10 cellular contexts compared by ENCODE assay signal in the genomic region with DNA sequence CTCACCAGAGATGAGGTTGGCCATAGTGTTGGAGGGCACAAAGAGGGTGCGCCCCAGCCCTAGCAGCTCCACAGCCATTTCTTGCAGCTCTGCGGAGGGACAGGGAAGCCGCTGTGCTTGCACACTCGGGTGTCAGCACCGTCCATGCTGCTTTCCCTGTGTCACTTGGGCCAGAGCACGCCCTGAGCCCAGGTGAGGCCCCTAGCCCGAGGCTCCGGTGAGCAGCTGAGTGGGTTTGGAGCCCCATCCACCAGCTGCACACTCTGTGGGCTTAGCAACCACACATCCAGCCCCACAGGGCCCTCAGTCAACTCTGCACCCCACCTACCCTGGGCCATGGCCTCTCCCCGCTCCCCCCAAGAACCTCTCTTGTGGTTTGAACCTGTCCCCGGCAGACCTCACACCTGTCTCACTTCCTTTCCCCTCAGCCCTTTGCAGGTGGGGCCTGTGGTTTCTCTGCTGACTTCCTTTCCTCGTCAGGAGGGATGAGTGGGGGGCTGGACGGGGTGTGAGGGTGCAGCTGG. TPM values are rescaled to one million over a fixed set of nuclear protein-coding genes. Genes with fewer than 3 reads are reported as not detected.
A peak's percentile ranks its signal among the peaks of the same experiment; 100 is the strongest.
DNase-seq lines count a peak whose midpoint lies in the region; ATAC-seq, FAIRE-seq and TF ChIP-seq lines count a peak whose summit lies in the region.
"Had no signal": no experiment of that assay in that cellular context is flagged by ENCODE, and none has a peak within 500 bp of the region (broad histone marks: within the 10 kb centered on the region; RNA-seq: fewer than 3 reads in every experiment).

No MANE protein-coding gene starts in this region.

- no peak for TF ChIP-seq EP300 in K562 (IDR thresholded peaks at IDR 0.05; ENCODE audit: low read length)

- H3K9me3 Mint-ChIP-seq in activated CD4-positive, alpha-beta T cell treated with anti-CD3 and anti-CD28 coated beads for 36 hours (ENCODE audit: low read depth), result no peaks in the 10 kb centered on the region
- peaks cover 2% of the 10 kb centered on the region for H3K9me3 Mint-ChIP-seq in glutamatergic neuron (ENCODE audit: unreplicated experiment)

- peak; percentile 5 for ATAC-seq in activated CD4-positive, alpha-beta T cell treated with anti-CD3 and anti-CD28 coated beads for 36 hours
- no peak for ATAC-seq in K562
- ATAC-seq in HG02981 (IDR thresholded peaks at IDR 0.05; ENCODE audit: unreplicated experiment), result no peak
- ATAC-seq: body of pancreas, gastrocnemius medialis had no signal

- no peaks in the 10 kb centered on the region for H3K9me1 ChIP-seq in K562 (ENCODE audit: control insufficient read depth, insufficient read depth, low read length)

- H3K9me3 ChIP-seq in K562 (replicated peaks; ENCODE audit: control insufficient read depth, insufficient read depth, low read depth, low read length), result no peaks in the 10 kb centered on the region
- H3K9me3 ChIP-seq: body of pancreas, gastrocnemius medialis had no signal

- no peak for TF ChIP-seq POLR2A in K562 (conservative IDR thresholded peaks at IDR 0.05)

- no peaks in the 10 kb centered on the region for H3K27me3 ChIP-seq in K562 (ENCODE audit: control insufficient read depth in 2 of 2, insufficient read depth in 2 of 2, low read length in 2 of 2)
- H3K27me3 ChIP-seq: body of pancreas, gastrocnemius medialis had no signal

- no peaks in the 10 kb centered on the region for H3K36me3 Mint-ChIP-seq in activated CD4-positive, alpha-beta T cell treated with anti-CD3 and anti-CD28 coated beads for 36 hours (ENCODE audit: low read depth)
- no peaks in the 10 kb centered on the region for H3K36me3 Mint-ChIP-seq in glutamatergic neuron (ENCODE audit: unreplicated experiment)

- H3K4me2 ChIP-seq in K562 (ENCODE audit: insufficient read depth, low read length), result no peak overlapping the region

- H3K36me3 ChIP-seq in K562 (ENCODE audit: control insufficient read depth, insufficient read depth, low read length), result no peaks in the 10 kb centered on the region
- H3K36me3 ChIP-seq: gastrocnemius medialis had no signal

- WGBS in K562 (ENCODE audit: insufficient coverage, low coverage, missing lambda C conversion rate), result 68% methylated on average over 12 of the region's 12 CpGs

- no peaks in the 10 kb centered on the region for H4K20me1 ChIP-seq in K562 (replicated peaks; ENCODE audit: control insufficient read depth, insufficient read depth, low read length)

- CTCF ChIA-PET in activated CD4-positive, alpha-beta T cell treated with anti-CD3 and anti-CD28 coated beads for 36 hours (lab: Charles Lee), result interaction anchor here (0.7 to 4.3 kb wide), 19 partner anchors 11 to 170 kb away, joined by 3 to 24 read pairs (median 5); a partner anchor contains a TSS
- CTCF ChIA-PET in K562 (lab: Yijun Ruan, JAX; ENCODE audit: low intra/inter-chr PET ratio), result interaction anchor here (2.7 to 3.2 kb wide), 2 partner anchors 139 to 170 kb away, joined by 19 to 37 read pairs; no protein-coding TSS in a partner anchor

- peak overlapping the region; percentile 80 for H3K27ac Mint-ChIP-seq in activated CD4-positive, alpha-beta T cell treated with anti-CD3 and anti-CD28 coated beads for 36 hours
- H3K27ac Mint-ChIP-seq in glutamatergic neuron (ENCODE audit: unreplicated experiment), result no peak overlapping the region

- POLR2A ChIA-PET in activated CD4-positive, alpha-beta T cell treated with anti-CD3 and anti-CD28 coated beads for 36 hours (lab: Charles Lee), result interaction anchor here (0.6 to 1.6 kb wide), 2 partner anchors 34 to 104 kb away, joined by 4 to 6 read pairs; no protein-coding TSS in a partner anchor
- POLR2A ChIA-PET in K562 (lab: Yijun Ruan, JAX), result no interaction called here

- intact Hi-C loops in activated CD4-positive, alpha-beta T cell treated with anti-CD3 and anti-CD28 coated beads for 36 hours (cut with DNase I, micrococcal nuclease), result loop anchor here in 1 of 2 experiments (5.0 kb wide), 2 partner anchors 105 to 120 kb away; a partner anchor contains a TSS
- intact Hi-C loops in K562 (cut with micrococcal nuclease), result loop anchor here (2.0 kb wide), 1 partner anchor 171 kb away; no protein-coding TSS in a partner anchor

- peaks cover 49% of the 10 kb centered on the region for H3K4me1 Mint-ChIP-seq in activated CD4-positive, alpha-beta T cell treated with anti-CD3 and anti-CD28 coated beads for 36 hours
- H3K4me1 Mint-ChIP-seq in glutamatergic neuron (ENCODE audit: low read depth, unreplicated experiment), result peaks cover 1% of the 10 kb centered on the region

- no TSS peak for BruUV-seq in K562 (replicated peaks; lab: Mats Ljungman, UMichigan)

- no peak overlapping the region for H2AFZ ChIP-seq in K562 (ENCODE audit: low read depth, low read length)

- TF ChIP-seq CTCF in K562 (IDR thresholded peaks at IDR 0.05 in 2 of 3, conservative IDR thresholded peaks at IDR 0.05 in 1 of 3; ENCODE audit: insufficient read depth in 2 of 3, low read depth in 1 of 3, low read length in 3 of 3) (no peak), glutamatergic neuron (IDR thresholded peaks at IDR 0.05; ENCODE audit: partially characterized antibody, unreplicated experiment) (no peak)

- H3K4me3 Mint-ChIP-seq in activated CD4-positive, alpha-beta T cell treated with anti-CD3 and anti-CD28 coated beads for 36 hours, result peak overlapping the region; percentile 41
- no peak overlapping the region for H3K4me3 Mint-ChIP-seq in glutamatergic neuron (ENCODE audit: unreplicated experiment)

- DNase-seq in KG1 (lab: John Stamatoyannopoulos, UW) (peak; percentile 33), K562 (ENCODE audit: extremely low read depth in 1 of 4, low spot score in 3 of 4) (no peak), glutamatergic neuron (no peak), NCI-H1694 treated with DMSO at 0.1 percent for 48 hours (lab: John Stamatoyannopoulos, UW) (no peak)
- peak; percentile 65 for DNase-seq in activated CD4-positive, alpha-beta T cell treated with anti-CD3 and anti-CD28 coated beads for 36 hours
- DNase-seq in stimulated activated CD8-positive, alpha-beta memory T cell treated with anti-CD3 and anti-CD28 coated beads, Interleukin-7, amount 100 ng/mL, for 4 hours (ENCODE audit: low read depth in 2 of 2), result peak; percentile 34 to 43
- DNase-seq: gastrocnemius medialis, SIG-M5 had no signal

- peaks cover 11% of the 10 kb centered on the region for H3K79me2 ChIP-seq in K562 (ENCODE audit: control insufficient read depth, insufficient read depth, low read length)

- no peaks in the 10 kb centered on the region for H3K27me3 Mint-ChIP-seq in activated CD4-positive, alpha-beta T cell treated with anti-CD3 and anti-CD28 coated beads for 36 hours
- no peaks in the 10 kb centered on the region for H3K27me3 Mint-ChIP-seq in glutamatergic neuron (ENCODE audit: unreplicated experiment)

- peaks cover 38 to 90% of the 10 kb centered on the region in 2 experiments for H3K4me1 ChIP-seq in K562 (replicated peaks in 1 of 2; ENCODE audit: control insufficient read depth in 2 of 2, insufficient read depth in 2 of 2, low read length in 2 of 2)

- H3K4me3 ChIP-seq in K562, result no peak overlapping the region
- H3K4me3 ChIP-seq: body of pancreas, gastrocnemius medialis had no signal

- no peak overlapping the region for H3K27ac ChIP-seq in K562 (ENCODE audit: extremely low read depth, low read depth, low read length)
- H3K27ac ChIP-seq: body of pancreas had no signal

- in situ Hi-C loops in K562 (cut with MboI), result no loop called here

- TF ChIP-seq RAD21 in K562 (CRISPR knock-in tag; conservative IDR thresholded peaks at IDR 0.05 in 1 of 2, IDR thresholded peaks at IDR 0.05 in 1 of 2), result no peak

- peak overlapping the region in 1 of 2 experiments; percentile 80; a peak in 2 of 4 replicates for H3K9ac ChIP-seq in K562 (ENCODE audit: insufficient read depth in 1 of 2, low read depth in 2 of 2, low read length in 2 of 2)

- no peak for FAIRE-seq in K562 (lab: Jason Lieb, UNC)

RNA-seq across cellular contexts. Expression of a gene that starts 20.7 kb away (rescaled TPM):
- not detected for total RNA-seq in activated CD4-positive, alpha-beta T cell treated with anti-CD3 and anti-CD28 coated beads for 36 hours
- total RNA-seq in K562 (2011; cell fraction: chromatin; rRNA removed; ENCODE audit: low replicate concordance), result not detected in 2 replicates
- 0.17 TPM in 1 of 2 replicates, not detected in the other for total RNA-seq in K562 (2011; cell fraction: nucleolus; rRNA removed)
- total RNA-seq in K562 (2011; cell fraction: nucleoplasm; rRNA removed), result not detected in 2 replicates
- not detected in 2 replicates for total RNA-seq in K562 (2014; rRNA removed)
- total RNA-seq in K562 (2014; rRNA removed; fragmentation: Illumina TruSeq; extraction: Trizol), result not detected in 2 replicates
- total RNA-seq in K562 (2015; rRNA removed; fragmentation: Illumina TruSeq; extraction: Trizol), result not detected in 2 replicates
- total RNA-seq in K562 (2021), result not detected in 2 replicates
- not detected in 2 replicates for polyA plus RNA-seq in K562 (2011; rRNA removed)
- not detected in 2 replicates for polyA plus RNA-seq in K562 (2011; cell fraction: cytosol; rRNA removed)
- polyA plus RNA-seq in K562 (2011; cell fraction: nucleus; rRNA removed), result not detected in 2 replicates
- polyA plus RNA-seq in K562 (2012), result not detected in 2 replicates
- not detected in 2 replicates for polyA plus RNA-seq in K562 (2014; fragmentation: Illumina TruSeq; extraction: Trizol)
- polyA plus RNA-seq in K562 (2014; fragmentation: Nextera tagmentation; extraction: Ambion mirVana), result not detected
- not detected in 2 replicates for polyA plus RNA-seq in K562 (2014; rRNA removed)
- not detected in 2 replicates for polyA minus RNA-seq in K562 (2011; rRNA and poly(A)+ RNA removed)
- polyA minus RNA-seq in K562 (2011; cell fraction: cytosol; rRNA and poly(A)+ RNA removed), result not detected in 2 replicates
- polyA minus RNA-seq in K562 (2011; cell fraction: nucleus; rRNA and poly(A)+ RNA removed), result not detected in 2 replicates
- total RNA-seq in glutamatergic neuron (ENCODE audit: unreplicated experiment), result not detected
- total RNA-seq: body of pancreas, gastrocnemius medialis had no signal

RNA-seq across cellular contexts. Expression of a gene that starts 38.1 kb away (rescaled TPM):
- total RNA-seq in activated CD4-positive, alpha-beta T cell treated with anti-CD3 and anti-CD28 coated beads for 36 hours, result 100 to 1,000 TPM; 100 to 107 TPM
- 88.6 and 104 TPM in 2 replicates for total RNA-seq in K562 (2011; cell fraction: chromatin; rRNA removed; ENCODE audit: low replicate concordance)
- total RNA-seq in K562 (2011; cell fraction: nucleolus; rRNA removed), result 92.8 and 99.1 TPM in 2 replicates
- 114 and 121 TPM in 2 replicates for total RNA-seq in K562 (2011; cell fraction: nucleoplasm; rRNA removed)
- total RNA-seq in K562 (2014; rRNA removed) (114 and 140 TPM in 2 replicates), K562 (2014; rRNA removed; fragmentation: Illumina TruSeq; extraction: Trizol) (79.1 and 79.9 TPM in 2 replicates), K562 (2015; rRNA removed; fragmentation: Illumina TruSeq; extraction: Trizol) (101 and 106 TPM in 2 replicates), K562 (2021) (101 and 104 TPM in 2 replicates), glutamatergic neuron (ENCODE audit: unreplicated experiment) (14.5 TPM)
- polyA plus RNA-seq in K562 (2011; rRNA removed) (61.4 and 64.4 TPM in 2 replicates), K562 (2014; fragmentation: Illumina TruSeq; extraction: Trizol) (74.6 and 88.8 TPM in 2 replicates), K562 (2014; fragmentation: Nextera tagmentation; extraction: Ambion mirVana) (100 to 1,000 TPM in 1 of 2 experiments, 10 to 100 TPM in 1; 98.2 to 107 TPM), K562 (2014; rRNA removed) (127 and 155 TPM in 2 replicates)
- polyA plus RNA-seq in K562 (2011; cell fraction: cytosol; rRNA removed), result 55.7 and 67.4 TPM in 2 replicates
- polyA plus RNA-seq in K562 (2011; cell fraction: nucleus; rRNA removed), result 37.3 and 40.7 TPM in 2 replicates
- 67.7 and 78.4 TPM in 2 replicates for polyA plus RNA-seq in K562 (2012)
- polyA minus RNA-seq in K562 (2011; rRNA and poly(A)+ RNA removed), result 83.8 and 87.5 TPM in 2 replicates
- 34.3 and 38.4 TPM in 2 replicates for polyA minus RNA-seq in K562 (2011; cell fraction: cytosol; rRNA and poly(A)+ RNA removed)
- polyA minus RNA-seq in K562 (2011; cell fraction: nucleus; rRNA and poly(A)+ RNA removed), result 36.9 and 58.9 TPM in 2 replicates
- total RNA-seq: body of pancreas had no signal

Comparison
In these comparisons a context has a peak if more than half of its experiments do, and no peak if none do; other contexts are left out.
1. DNase-seq: peak in KG1 (single experiment), activated CD4-positive, alpha-beta T cell treated with anti-CD3 and anti-CD28 coated beads for 36 hours (single experiment) and stimulated activated CD8-positive, alpha-beta memory T cell treated with anti-CD3 and anti-CD28 coated beads, Interleukin-7, amount 100 ng/mL, for 4 hours (2 of 2); none in K562 (0 of 4), glutamatergic neuron (single experiment) and NCI-H1694 treated with DMSO at 0.1 percent for 48 hours (single experiment).